12 cellular contexts compared by ENCODE assay signal in genomic region chr1:156510709-156511108, GRCh38. TPM values are rescaled to one million over a fixed set of nuclear protein-coding genes. Genes with fewer than 3 reads are reported as not detected.
A peak's percentile ranks its signal among the peaks of the same experiment; 100 is the strongest.
DNase-seq lines count a peak whose midpoint lies in the region; ATAC-seq and TF ChIP-seq lines count a peak whose summit lies in the region.
"Had no signal": no experiment of that assay in that cellular context is flagged by ENCODE, and none has a peak within 500 bp of the region (broad histone marks: within the 10 kb centered on the region; RNA-seq: fewer than 3 reads in every experiment).

No MANE protein-coding gene starts in this region.

- TF ChIP-seq POLR2A in suprapubic skin (IDR thresholded peaks at IDR 0.05) = no peak

- no peak overlapping the region for H3K4me3 Mint-ChIP-seq in chondrocyte (ENCODE audit: unreplicated experiment)
- H3K4me3 Mint-ChIP-seq: T-helper 17 cell had no signal

- no peak for TF ChIP-seq CTCF in chondrocyte (IDR thresholded peaks at IDR 0.05)
- no peak for TF ChIP-seq CTCF in suprapubic skin (IDR thresholded peaks at IDR 0.05)

- no peaks in the 10 kb centered on the region for H3K27me3 ChIP-seq in layer of hippocampus (ENCODE audit: control insufficient read depth, insufficient read depth, low read length)
- no peaks in the 10 kb centered on the region for H3K27me3 ChIP-seq in suprapubic skin

- DNase-seq in LHCN-M2 (ENCODE audit: low read depth) (peak; percentile 79), chondrocyte (ENCODE audit: low spot score) (peak; percentile 79), suprapubic skin (ENCODE audit: low spot score in 2 of 2) (peak; percentile 91 to 93), NCI-H748 (lab: John Stamatoyannopoulos, UW; ENCODE audit: unreplicated experiment) (no peak), KG1 (lab: John Stamatoyannopoulos, UW) (no peak)
- no peak for DNase-seq in stimulated activated CD4-positive, alpha-beta T cell treated with anti-CD3 and anti-CD28 coated beads, Interleukin-15, amount 100 ng/mL, for 24 hours
- DNase-seq: activated naive CD4-positive, alpha-beta T cell treated with Interleukin-2 at 50 U/mL for 16 hours; NCI-H226; stimulated activated CD4-positive, alpha-beta T cell treated with anti-CD3 and anti-CD28 coated beads, Interleukin-2, amount 100 ng/mL, for 48 hours; T-helper 17 cell had no signal

- 40% methylated on average over 13 of the region's 13 CpGs for WGBS in suprapubic skin

- H3K27ac Mint-ChIP-seq in chondrocyte (ENCODE audit: unreplicated experiment) = peak overlapping the region; percentile 83
- H3K27ac Mint-ChIP-seq: T-helper 17 cell had no signal

- peaks cover 39% of the 10 kb centered on the region for H3K4me1 ChIP-seq in suprapubic skin

- no peaks in the 10 kb centered on the region for H3K9me3 Mint-ChIP-seq in chondrocyte (ENCODE audit: low read depth)

- H3K36me3 Mint-ChIP-seq in chondrocyte (ENCODE audit: low read depth) = no peaks in the 10 kb centered on the region

- H3K4me1 Mint-ChIP-seq in chondrocyte (ENCODE audit: low read depth) = peaks cover 21% of the 10 kb centered on the region

- peak; percentile 89 for TF ChIP-seq EP300 in suprapubic skin (IDR thresholded peaks at IDR 0.05)

- no peak for ATAC-seq in HG02571 (IDR thresholded peaks at IDR 0.05; ENCODE audit: unreplicated experiment)
- ATAC-seq: T-helper 17 cell had no signal

- peak overlapping the region; percentile 86 for H3K27ac ChIP-seq in layer of hippocampus (ENCODE audit: low read depth, low read length)
- H3K27ac ChIP-seq in suprapubic skin = peak overlapping the region; percentile 84

- H3K27me3 Mint-ChIP-seq in chondrocyte (ENCODE audit: low read depth) = peaks cover 4% of the 10 kb centered on the region
- H3K27me3 Mint-ChIP-seq: T-helper 17 cell had no signal

- H3K9me3 ChIP-seq in suprapubic skin = no peaks in the 10 kb centered on the region

- no peaks in the 10 kb centered on the region for H3K36me3 ChIP-seq in suprapubic skin

- no peak overlapping the region for H3K4me3 ChIP-seq in suprapubic skin

RNA-seq across cellular contexts. Expression of gene MEF2D, which starts 10.1 kb away (rescaled TPM):
- total RNA-seq in LHCN-M2 (2014; rRNA removed) = 21.9 and 23.2 TPM in 2 replicates
- 27.4 TPM for polyA plus RNA-seq in LHCN-M2 (2012)
- 42.3 to 64.7 TPM (median 62.0 TPM) in 3 replicates for total RNA-seq in chondrocyte
- 10 to 100 TPM; 61.7 to 73.5 (median 67.1) TPM for total RNA-seq in suprapubic skin

Comparison
In these comparisons a context has a peak if more than half of its experiments do, and no peak if none do; other contexts are left out.
1. DNase-seq: peak in LHCN-M2 (single experiment), chondrocyte (single experiment) and suprapubic skin (2 of 2); none in NCI-H748 (single experiment), stimulated activated CD4-positive, alpha-beta T cell treated with anti-CD3 and anti-CD28 coated beads, Interleukin-15, amount 100 ng/mL, for 24 hours (single experiment) and KG1 (single experiment).